34 cellular contexts compared by ENCODE assay signal in the genomic region with DNA sequence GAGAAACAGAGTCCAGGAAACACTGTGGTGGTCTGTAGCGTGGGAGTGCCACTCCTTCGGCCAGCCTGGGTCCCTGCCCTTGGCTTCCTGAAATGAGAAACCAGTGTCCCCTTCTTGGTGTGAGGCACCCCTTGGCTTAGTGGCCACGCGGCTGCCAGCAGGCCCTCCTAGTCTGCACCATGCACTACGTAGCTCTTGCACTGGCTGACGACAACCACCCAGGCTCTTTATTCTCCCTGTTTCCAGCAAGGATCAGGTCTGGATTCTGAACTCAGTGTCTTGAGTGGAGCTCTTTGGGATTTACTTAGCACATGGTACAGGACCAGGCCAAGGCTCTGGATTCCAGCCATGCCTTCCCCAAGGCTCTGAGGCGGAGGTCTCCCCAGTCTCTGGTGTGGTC. TPM values are rescaled to one million over a fixed set of nuclear protein-coding genes. Genes with fewer than 3 reads are reported as not detected.
"Had no signal": no experiment of that assay in that cellular context is flagged by ENCODE, and none has a peak within 500 bp of the region (broad histone marks: within the 10 kb centered on the region; RNA-seq: fewer than 3 reads in every experiment).

No MANE protein-coding gene starts in this region.

- ATAC-seq: activated CD4-positive, CD25-positive, alpha-beta regulatory T cell treated with anti-CD3 and anti-CD28 coated beads, Interleukin-2, amount 50 U/mL, for 24 hours; activated CD8-positive, alpha-beta T cell treated with anti-CD3 and anti-CD28 coated beads for 36 hours; activated T-cell treated with anti-CD3 and anti-CD28 coated beads, Interleukin-2, amount 50 U/mL, for 4 hours; activated T-helper 17 cell treated with anti-CD3 and anti-CD28 coated beads, Interleukin-2, amount 50 U/mL, for 72 hours; effector memory CD8-positive, alpha-beta T cell; T-helper 17 cell had no signal

- H3K27me3 ChIP-seq: esophagus squamous epithelium had no signal

- H3K27ac ChIP-seq: epithelial cell of prostate, esophagus squamous epithelium, WERI-Rb-1 had no signal

- H3K4me3 ChIP-seq: esophagus squamous epithelium had no signal

- H3K36me3 ChIP-seq: esophagus squamous epithelium, WERI-Rb-1 had no signal

- H3K4me1 ChIP-seq: esophagus squamous epithelium had no signal

- H3K9me3 ChIP-seq: esophagus squamous epithelium had no signal

- DNase-seq: activated B cell treated with CpG ODN at 0.5 μM for 24 hours; activated CD4-positive, alpha-beta T cell treated with anti-CD3 and anti-CD28 coated beads for 48 hours; activated CD4-positive, alpha-beta T cell treated with anti-CD3 and anti-CD28 coated beads, Interleukin-2, amount 50 U/mL, for 1 hour; activated CD4-positive, alpha-beta T cell treated with anti-CD3 and anti-CD28 coated beads, Interleukin-2, amount 50 U/mL, for 48 hours; activated CD8-positive, alpha-beta memory T cell treated with anti-CD3 and anti-CD28 coated beads for 24 hours; activated CD8-positive, alpha-beta T cell treated with anti-CD3 and anti-CD28 coated beads for 36 hours; activated effector memory CD4-positive, alpha-beta T cell treated with Interleukin-2 at 50 U/mL for 16 hours; activated gamma-delta T cell treated with Interleukin-2 at 50 U/mL for 16 hours; activated naive CD4-positive, alpha-beta T cell treated with anti-CD3 and anti-CD28 coated beads, Interleukin-2, amount 50 U/mL, for 16 hours; activated naive CD4-positive, alpha-beta T cell treated with Interleukin-2 at 50 U/mL for 16 hours; activated T-cell treated with anti-CD3 and anti-CD28 coated beads, Interleukin-2, amount 50 U/mL, for 4 hours; amniotic stem cell; anterior cingulate cortex; caudate nucleus; cortex of kidney; dermis blood vessel endothelial cell; effector CD4-positive, alpha-beta T cell; effector memory CD8-positive, alpha-beta T cell; esophagus squamous epithelium; foreskin melanocyte; T-helper 1 cell; T-helper 17 cell; T1000; WERI-Rb-1 had no signal

- FAIRE-seq: astrocyte, colon had no signal

RNA-seq across cellular contexts. Expression of a gene that starts 1.1 kb away (rescaled TPM):
- total RNA-seq: activated B cell treated with CpG ODN at 0.5 μM for 24 hours; activated CD8-positive, alpha-beta T cell treated with anti-CD3 and anti-CD28 coated beads for 36 hours; activated T-cell treated with anti-CD3 and anti-CD28 coated beads, Interleukin-2, amount 50 U/mL, for 4 hours; activated T-helper 17 cell treated with anti-CD3 and anti-CD28 coated beads, Interleukin-2, amount 50 U/mL, for 72 hours; astrocyte; chondrocyte; dermis blood vessel endothelial cell; esophagus squamous epithelium; fibroblast of lung; fibroblast of villous mesenchyme; T-helper 17 cell had no signal
- polyA plus RNA-seq: adipose tissue, esophagus, fibroblast of lung had no signal

RNA-seq across cellular contexts. Expression of a gene that starts 2.1 kb away (rescaled TPM):
- total RNA-seq: activated B cell treated with CpG ODN at 0.5 μM for 24 hours; activated CD8-positive, alpha-beta T cell treated with anti-CD3 and anti-CD28 coated beads for 36 hours; activated T-cell treated with anti-CD3 and anti-CD28 coated beads, Interleukin-2, amount 50 U/mL, for 4 hours; activated T-helper 17 cell treated with anti-CD3 and anti-CD28 coated beads, Interleukin-2, amount 50 U/mL, for 72 hours; chondrocyte; dermis blood vessel endothelial cell; esophagus squamous epithelium; fibroblast of lung; fibroblast of villous mesenchyme; T-helper 17 cell had no signal
- polyA plus RNA-seq: adipose tissue, esophagus, fibroblast of lung had no signal

RNA-seq across cellular contexts. Expression of a gene that starts 7.4 kb away (rescaled TPM):
- total RNA-seq: activated B cell treated with CpG ODN at 0.5 μM for 24 hours; activated T-cell treated with anti-CD3 and anti-CD28 coated beads, Interleukin-2, amount 50 U/mL, for 4 hours; activated T-helper 17 cell treated with anti-CD3 and anti-CD28 coated beads, Interleukin-2, amount 50 U/mL, for 72 hours; chondrocyte; dermis blood vessel endothelial cell; esophagus squamous epithelium; fibroblast of lung; fibroblast of villous mesenchyme; T-helper 17 cell had no signal
- polyA plus RNA-seq: adipose tissue, esophagus, fibroblast of lung had no signal
